In the genomic region with DNA sequence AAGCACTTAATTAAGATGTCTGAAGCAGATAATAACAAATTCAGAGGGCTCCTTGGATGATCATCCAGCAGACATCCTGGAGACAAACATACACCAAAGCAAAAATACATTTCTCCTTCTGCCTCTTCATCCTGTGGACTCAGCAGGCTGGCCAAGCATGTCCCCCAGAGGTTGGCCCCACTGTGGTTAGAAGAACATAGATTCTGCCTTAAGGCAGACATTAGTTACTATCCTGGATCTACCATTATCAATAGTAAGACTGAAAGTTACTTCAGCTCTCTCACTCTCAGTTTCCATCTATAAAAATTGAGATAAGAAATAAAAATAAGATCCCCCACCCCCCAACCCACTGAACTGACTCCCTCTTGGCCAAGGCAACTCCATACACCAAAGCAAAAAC, we compare ENCODE assay signal across 10 cellular contexts. TPM values are rescaled to one million over a fixed set of nuclear protein-coding genes. Genes with fewer than 3 reads are reported as not detected.
DNase-seq lines count a peak whose midpoint lies in the region; ATAC-seq, FAIRE-seq and TF ChIP-seq lines count a peak whose summit lies in the region.
"Had no signal": no experiment of that assay in that cellular context is flagged by ENCODE, and none has a peak within 500 bp of the region (broad histone marks: within the 10 kb centered on the region; RNA-seq: fewer than 3 reads in every experiment).

No MANE protein-coding gene starts in this region.

- H3K4me3 ChIP-seq in GM12865 (ENCODE audit: low read depth, low read length) (no peak overlapping the region), HepG2 (replicated peaks in 1 of 3; ENCODE audit: insufficient read depth in 1 of 3, low read depth in 2 of 3, low read length in 3 of 3) (no peak overlapping the region)

- no TSS peak for BruUV-seq in HepG2 (replicated peaks; lab: Mats Ljungman, UMichigan)

- DNase-seq in GM12865 (ENCODE audit: low read depth) (peak; percentile 45), HepG2 (ENCODE audit: low spot score) (no peak), 8988T (no peak), T-helper 9 cell (no peak), RPMI8226 (no peak)
- DNase-seq: COR-L47, NCI-H526 treated with DMSO at 0.1 percent for 48 hours had no signal

- TF ChIP-seq EP300 in HepG2 (IDR thresholded peaks at IDR 0.05; ENCODE audit: low read depth in 2 of 2, low read length in 2 of 2) (no peak), HepG2 (CRISPR knock-in tag; IDR thresholded peaks at IDR 0.05; ENCODE audit: borderline replicate concordance) (no peak)

- no peak overlapping the region for H3K4me2 ChIP-seq in HepG2 (ENCODE audit: low read depth, low read length)

- in situ Hi-C loops in HepG2 (cut with HindIII; ENCODE audit: extremely low pct_ligation_motif_present, low pct_unique_long_range_greater_than_20kb), result no loop called here

- no peak for TF ChIP-seq RAD21 in HepG2 (CRISPR knock-in tag; IDR thresholded peaks at IDR 0.05)

- H3K36me3 ChIP-seq in HepG2 (replicated peaks in 1 of 2; ENCODE audit: control insufficient read depth in 1 of 2, insufficient read depth in 2 of 2, low read length in 2 of 2), result no peaks in the 10 kb centered on the region

- no peaks in the 10 kb centered on the region for H3K9me3 ChIP-seq in HepG2 (ENCODE audit: low read length)

- no peaks in the 10 kb centered on the region for H3K27me3 ChIP-seq in HepG2 (ENCODE audit: control insufficient read depth in 1 of 2, insufficient read depth in 2 of 2, low read length in 2 of 2)

- peak; percentile 90 for ATAC-seq in GM21381 (IDR thresholded peaks at IDR 0.05; ENCODE audit: unreplicated experiment)
- ATAC-seq in HG03342 (IDR thresholded peaks at IDR 0.05; ENCODE audit: unreplicated experiment), result peak; percentile 70
- ATAC-seq in HepG2, result no peak
- no peak for ATAC-seq in HG03135 (IDR thresholded peaks at IDR 0.05; ENCODE audit: unreplicated experiment)

- no peak for FAIRE-seq in HepG2 (lab: Jason Lieb, UNC)

- CTCF ChIA-PET in HepG2 (lab: Yijun Ruan, JAX; ENCODE audit: low intra/inter-chr PET ratio, low total read pairs), result no interaction called here

- POLR2A ChIA-PET in HepG2 (lab: Yijun Ruan, JAX), result interaction anchor here (0.8 to 2.5 kb wide), 5 partner anchors 19 to 319 kb away, joined by 3 to 16 read pairs (median 4); partner anchors contain the start of gene TGFBR2

- no peak for TF ChIP-seq POLR2A in HepG2 (IDR thresholded peaks at IDR 0.05; ENCODE audit: insufficient read depth in 1 of 2, low read depth in 2 of 2, low read length in 2 of 2)

- TF ChIP-seq CTCF in GM12865 (IDR thresholded peaks at IDR 0.05; ENCODE audit: insufficient read depth, low read depth, low read length, missing control alignments) (no peak), HepG2 (CRISPR knock-in tag; IDR thresholded peaks at IDR 0.05) (no peak)

- peaks cover 43% of the 10 kb centered on the region for H3K4me1 ChIP-seq in HepG2 (ENCODE audit: insufficient read depth, low read length)

- intact Hi-C loops in HepG2 (cut with micrococcal nuclease; ENCODE audit: unreplicated experiment), result no loop called here

- H3K9ac ChIP-seq in HepG2 (ENCODE audit: insufficient read depth, low read depth, low read length), result no peak overlapping the region

- H4K20me1 ChIP-seq in HepG2 (ENCODE audit: insufficient read depth, low read length), result no peaks in the 10 kb centered on the region

- no peak overlapping the region for H2AFZ ChIP-seq in HepG2 (ENCODE audit: low read length)

- no peaks in the 10 kb centered on the region for H3K79me2 ChIP-seq in HepG2 (ENCODE audit: insufficient read depth, low read length)

- H3K27ac ChIP-seq in HepG2 (ENCODE audit: extremely low read length, insufficient read depth, low read length), result peak overlapping the region; percentile 23

TF ChIP-seq in HepG2, 621 proteins besides CTCF, POLR2A, EP300 and RAD21:
- TF ChIP-seq NFRKB (IDR thresholded peaks at IDR 0.05) (no peak), KAT8 (CRISPR knock-in tag; IDR thresholded peaks at IDR 0.05) (0 out of 2 replicates have a peak, but pooled peaks have one; percentile 16), GATAD1 (CRISPR knock-in tag; IDR thresholded peaks at IDR 0.05) (0 out of 2 replicates have a peak, but pooled peaks have one; percentile 12)

RNA-seq across cellular contexts. Expression of gene TGFBR2, which starts 28.6 kb away (rescaled TPM):
- total RNA-seq in HepG2 (2016; rRNA removed; fragmentation: Illumina TruSeq; extraction: Trizol), result 68.1 and 82.2 TPM in 2 replicates
- 25.9 and 27.4 TPM in 2 replicates for total RNA-seq in HepG2 (2016; cell fraction: cytosol; rRNA removed; fragmentation: Illumina TruSeq; extraction: Trizol; ENCODE audit: low read depth)
- 66.0 and 82.3 TPM in 2 replicates for total RNA-seq in HepG2 (2016; cell fraction: insoluble cytoplasmic fraction; rRNA removed; fragmentation: Illumina TruSeq; extraction: Trizol)
- 67.6 and 68.8 TPM in 2 replicates for total RNA-seq in HepG2 (2016; cell fraction: membrane; rRNA removed; fragmentation: Illumina TruSeq; extraction: Trizol)
- total RNA-seq in HepG2 (2016; cell fraction: nucleus; rRNA removed; fragmentation: Illumina TruSeq; extraction: Trizol), result 134 and 135 TPM in 2 replicates
- polyA plus RNA-seq in HepG2 (2011; rRNA removed), result 187 and 204 TPM in 2 replicates
- polyA plus RNA-seq in HepG2 (2011; cell fraction: cytosol; rRNA removed), result 141 and 194 TPM in 2 replicates
- 105 and 123 TPM in 2 replicates for polyA plus RNA-seq in HepG2 (2011; cell fraction: nucleus; rRNA removed)
- 125 and 162 TPM in 2 replicates for polyA plus RNA-seq in HepG2 (2012)
- polyA plus RNA-seq in HepG2 (2016; cell fraction: cytosol; fragmentation: Illumina TruSeq; extraction: Trizol; ENCODE audit: low read depth), result 8.6 and 9.7 TPM in 2 replicates
- 68.0 and 70.0 TPM in 2 replicates for polyA plus RNA-seq in HepG2 (2016; cell fraction: insoluble cytoplasmic fraction; fragmentation: Illumina TruSeq; extraction: Trizol; ENCODE audit: low read depth)
- polyA plus RNA-seq in HepG2 (2016; cell fraction: membrane; fragmentation: Illumina TruSeq; extraction: Trizol; ENCODE audit: low read depth), result 38.2 and 38.9 TPM in 2 replicates
- polyA plus RNA-seq in HepG2 (2016; cell fraction: nucleus; fragmentation: Illumina TruSeq; extraction: Trizol; ENCODE audit: insufficient read depth, low read depth), result 134 and 138 TPM in 2 replicates
- polyA minus RNA-seq in HepG2 (2011; rRNA and poly(A)+ RNA removed; ENCODE audit: low replicate concordance), result 24.1 and 399 TPM in 2 replicates
- 188 and 237 TPM in 2 replicates for polyA minus RNA-seq in HepG2 (2011; cell fraction: cytosol; rRNA and poly(A)+ RNA removed)
- 353 and 432 TPM in 2 replicates for polyA minus RNA-seq in HepG2 (2011; cell fraction: nucleus; rRNA and poly(A)+ RNA removed)

Comparison
In these comparisons a context has a peak if more than half of its experiments do, and no peak if none do; other contexts are left out.
1. ATAC-seq: peak in GM21381 (single experiment) and HG03342 (single experiment); none in HepG2 (single experiment) and HG03135 (single experiment).